ENCODE assay signal across 7 cellular contexts in the genomic region with DNA sequence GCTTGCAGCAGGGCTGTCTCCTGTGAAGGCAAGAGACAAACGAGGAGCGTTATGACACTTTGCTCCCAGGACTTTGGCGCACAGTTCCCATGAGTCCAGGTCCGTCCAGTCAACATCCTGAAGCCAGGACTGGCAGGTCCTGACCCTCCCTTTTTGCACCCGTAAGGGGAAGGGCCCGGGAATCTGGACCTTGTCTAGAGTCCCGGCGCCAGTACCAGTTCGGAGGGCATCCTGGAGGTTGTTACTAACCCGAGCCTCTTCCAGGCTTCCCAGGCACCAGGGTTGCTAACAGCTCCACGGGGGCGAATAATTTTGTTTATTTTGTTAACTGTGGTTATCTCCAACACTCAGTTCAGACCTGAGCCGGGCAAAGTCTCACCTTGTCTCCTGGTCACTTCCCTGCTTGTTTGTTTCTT.
DNase-seq lines count a peak whose midpoint lies in the region; ATAC-seq and TF ChIP-seq lines count a peak whose summit lies in the region.

No MANE protein-coding gene starts in this region.

- H3K27me3 ChIP-seq in HAP-1 (ENCODE audit: low read depth) (no peaks in the 10 kb centered on the region; the same call in 1 of the 2 replicates), neutrophil (peaks cover 46% of the 10 kb centered on the region)

- peaks cover 29% of the 10 kb centered on the region for H3K4me1 ChIP-seq in HAP-1
- peaks cover 12 to 18% of the 10 kb centered on the region in 2 experiments for H3K4me1 ChIP-seq in neutrophil (ENCODE audit: control insufficient read depth in 1 of 2, insufficient read depth in 1 of 2, low read depth in 1 of 2, low read length in 1 of 2)

- peaks cover 9% of the 10 kb centered on the region for H3K36me3 ChIP-seq in HAP-1 (replicated peaks)
- no peaks in the 10 kb centered on the region for H3K36me3 ChIP-seq in neutrophil

- no peaks in the 10 kb centered on the region for H3K9me3 ChIP-seq in HAP-1
- no peaks in the 10 kb centered on the region for H3K9me3 ChIP-seq in neutrophil

- no peak for ATAC-seq in activated CD4-positive, CD25-positive, alpha-beta regulatory T cell treated with anti-CD3 and anti-CD28 coated beads, Interleukin-2, amount 50 U/mL, for 24 hours
- ATAC-seq in HG03565 (IDR thresholded peaks at IDR 0.05; ENCODE audit: unreplicated experiment) = no peak

- H3K4me3 ChIP-seq in HAP-1 (peak overlapping the region; percentile 93), WI38 (ENCODE audit: low read depth, low read length) (peak overlapping the region; percentile 88), neutrophil (ENCODE audit: low read depth in 1 of 2, low read length in 1 of 2) (peak overlapping the region; percentile 76 to 80)

- no peak for TF ChIP-seq CTCF in WI38 (IDR thresholded peaks at IDR 0.05; ENCODE audit: low read depth, low read length)
- no peak for TF ChIP-seq CTCF in neutrophil (IDR thresholded peaks at IDR 0.05)

- H3K27ac ChIP-seq in neutrophil = peak overlapping the region; percentile 71

- in situ Hi-C loops in HAP-1 (cut with MboI; ENCODE audit: low sequenced_read_pairs) = no loop called here

- no peak for DNase-seq in HAP-1 (ENCODE audit: low spot score in 2 of 2)
- DNase-seq in glomerular visceral epithelial cell (ENCODE audit: extremely low spot score) = peak; percentile 30
- no peak for DNase-seq in stimulated activated CD4-positive, alpha-beta T cell treated with anti-CD3 and anti-CD28 coated beads, Interleukin-4, amount 100 ng/mL, for 1 hour
